20 cellular contexts compared by ENCODE assay signal in the genomic region with DNA sequence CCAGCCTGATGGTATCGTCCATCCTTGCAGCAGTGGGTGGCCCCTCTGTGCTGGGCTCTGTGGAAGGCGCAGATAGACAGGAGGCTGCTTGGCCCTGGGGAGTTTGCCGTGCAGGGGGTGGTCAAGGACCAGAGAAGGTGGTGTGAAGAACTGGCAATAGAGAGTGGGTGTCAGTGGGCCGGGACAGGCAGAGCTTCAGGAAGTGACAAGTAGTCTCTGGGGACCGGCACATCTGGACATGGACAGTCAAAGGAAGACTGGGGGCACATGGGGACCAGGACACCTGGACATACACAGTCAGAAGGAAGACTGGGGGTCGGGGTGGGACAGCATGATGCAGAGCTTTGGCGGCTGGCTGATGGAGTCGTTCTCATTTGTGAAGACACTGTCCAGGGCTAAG.
"Had no signal": no experiment of that assay in that cellular context is flagged by ENCODE, and none has a peak within 500 bp of the region (broad histone marks: within the 10 kb centered on the region; RNA-seq: fewer than 3 reads in every experiment).

No MANE protein-coding gene starts in this region.

- H3K4me1 Mint-ChIP-seq: activated CD4-positive, alpha-beta memory T cell treated with anti-CD3 and anti-CD28 coated beads, Interleukin-2, amount 10 ng/mL, durations not matched to agents 7 days and 5 days; activated CD4-positive, alpha-beta T cell treated with anti-CD3 and anti-CD28 coated beads, Interleukin-2, amount 10 ng/mL, durations not matched to agents 7 days and 5 days; activated naive CD8-positive, alpha-beta T cell treated with anti-CD3 and anti-CD28 coated beads, Interleukin-2, amount 10 ng/mL, durations not matched to agents 7 days and 5 days had no signal

- DNase-seq: activated CD4-positive, alpha-beta memory T cell treated with anti-CD3 and anti-CD28 coated beads, Interleukin-2, amount 10 ng/mL, durations not matched to agents 7 days and 5 days; activated CD4-positive, alpha-beta T cell treated with anti-CD3 and anti-CD28 coated beads for 1 hour; activated CD4-positive, alpha-beta T cell treated with anti-CD3 and anti-CD28 coated beads for 4 hours; activated CD4-positive, alpha-beta T cell treated with anti-CD3 and anti-CD28 coated beads, Interleukin-2, amount 10 ng/mL, durations not matched to agents 7 days and 5 days; activated CD4-positive, alpha-beta T cell treated with anti-CD3 and anti-CD28 coated beads, Interleukin-2, amount 50 U/mL, for 4 hours; activated CD8-positive, alpha-beta memory T cell treated with anti-CD3 and anti-CD28 coated beads, Interleukin-2, amount 50 U/mL, for 48 hours; activated naive CD4-positive, alpha-beta T cell treated with anti-CD3 and anti-CD28 coated beads for 36 hours; activated naive CD8-positive, alpha-beta T cell treated with anti-CD3 and anti-CD28 coated beads, Interleukin-2, amount 10 ng/mL, durations not matched to agents 7 days and 5 days; activated T-cell treated with anti-CD3 and anti-CD28 coated beads for 4 hours; activated T-cell treated with anti-CD3 and anti-CD28 coated beads, Interleukin-2, amount 50 U/mL, for 24 hours; activated T-cell treated with anti-CD3 and anti-CD28 coated beads, Interleukin-2, amount 50 U/mL, for 72 hours; effector CD8-positive, alpha-beta T cell; foreskin fibroblast; T-helper 2 cell had no signal

- H3K27me3 ChIP-seq: ascending aorta, breast epithelium, cardiac muscle cell had no signal

- H3K27me3 Mint-ChIP-seq: activated CD4-positive, alpha-beta memory T cell treated with anti-CD3 and anti-CD28 coated beads, Interleukin-2, amount 10 ng/mL, durations not matched to agents 7 days and 5 days; activated CD4-positive, alpha-beta T cell treated with anti-CD3 and anti-CD28 coated beads, Interleukin-2, amount 10 ng/mL, durations not matched to agents 7 days and 5 days; activated naive CD8-positive, alpha-beta T cell treated with anti-CD3 and anti-CD28 coated beads, Interleukin-2, amount 10 ng/mL, durations not matched to agents 7 days and 5 days; central memory CD8-positive, alpha-beta T cell had no signal

- H3K9me3 ChIP-seq: ascending aorta, breast epithelium had no signal

- H3K4me1 ChIP-seq: ascending aorta, breast epithelium had no signal

- H3K36me3 ChIP-seq: ascending aorta, breast epithelium, cardiac muscle cell had no signal

- H3K27ac Mint-ChIP-seq: activated CD4-positive, alpha-beta memory T cell treated with anti-CD3 and anti-CD28 coated beads, Interleukin-2, amount 10 ng/mL, durations not matched to agents 7 days and 5 days; activated CD4-positive, alpha-beta T cell treated with anti-CD3 and anti-CD28 coated beads, Interleukin-2, amount 10 ng/mL, durations not matched to agents 7 days and 5 days; activated naive CD4-positive, alpha-beta T cell treated with anti-CD3 and anti-CD28 coated beads for 36 hours; activated naive CD4-positive, alpha-beta T cell treated with anti-CD3 and anti-CD28 coated beads, Interleukin-2, amount 50 U/mL, for 72 hours; activated naive CD8-positive, alpha-beta T cell treated with anti-CD3 and anti-CD28 coated beads, Interleukin-2, amount 10 ng/mL, durations not matched to agents 7 days and 5 days; activated T-cell treated with anti-CD3 and anti-CD28 coated beads, Interleukin-2, amount 50 U/mL, for 24 hours; activated T-cell treated with anti-CD3 and anti-CD28 coated beads, Interleukin-2, amount 50 U/mL, for 72 hours; brain had no signal

- H3K36me3 Mint-ChIP-seq: activated naive CD4-positive, alpha-beta T cell treated with anti-CD3 and anti-CD28 coated beads, Interleukin-2, amount 50 U/mL, for 72 hours; activated naive CD8-positive, alpha-beta T cell treated with anti-CD3 and anti-CD28 coated beads, Interleukin-2, amount 10 ng/mL, durations not matched to agents 7 days and 5 days had no signal

- H3K4me3 ChIP-seq: ascending aorta, breast epithelium, cardiac muscle cell had no signal

- H3K27ac ChIP-seq: ascending aorta, breast epithelium, cardiac muscle cell had no signal

- H3K4me3 Mint-ChIP-seq: activated CD4-positive, alpha-beta memory T cell treated with anti-CD3 and anti-CD28 coated beads, Interleukin-2, amount 10 ng/mL, durations not matched to agents 7 days and 5 days; activated CD4-positive, alpha-beta T cell treated with anti-CD3 and anti-CD28 coated beads, Interleukin-2, amount 10 ng/mL, durations not matched to agents 7 days and 5 days; activated naive CD4-positive, alpha-beta T cell treated with anti-CD3 and anti-CD28 coated beads for 36 hours; activated naive CD8-positive, alpha-beta T cell treated with anti-CD3 and anti-CD28 coated beads, Interleukin-2, amount 10 ng/mL, durations not matched to agents 7 days and 5 days; activated T-cell treated with anti-CD3 and anti-CD28 coated beads, Interleukin-2, amount 50 U/mL, for 24 hours; activated T-cell treated with anti-CD3 and anti-CD28 coated beads, Interleukin-2, amount 50 U/mL, for 72 hours; brain; central memory CD8-positive, alpha-beta T cell had no signal

- H3K9me3 Mint-ChIP-seq: activated CD4-positive, alpha-beta memory T cell treated with anti-CD3 and anti-CD28 coated beads, Interleukin-2, amount 10 ng/mL, durations not matched to agents 7 days and 5 days; activated CD4-positive, alpha-beta T cell treated with anti-CD3 and anti-CD28 coated beads, Interleukin-2, amount 10 ng/mL, durations not matched to agents 7 days and 5 days; activated naive CD4-positive, alpha-beta T cell treated with anti-CD3 and anti-CD28 coated beads for 36 hours; activated naive CD4-positive, alpha-beta T cell treated with anti-CD3 and anti-CD28 coated beads, Interleukin-2, amount 50 U/mL, for 72 hours; activated naive CD8-positive, alpha-beta T cell treated with anti-CD3 and anti-CD28 coated beads, Interleukin-2, amount 10 ng/mL, durations not matched to agents 7 days and 5 days; activated T-cell treated with anti-CD3 and anti-CD28 coated beads, Interleukin-2, amount 50 U/mL, for 24 hours; activated T-cell treated with anti-CD3 and anti-CD28 coated beads, Interleukin-2, amount 50 U/mL, for 72 hours; central memory CD8-positive, alpha-beta T cell had no signal
